In the genomic region with DNA sequence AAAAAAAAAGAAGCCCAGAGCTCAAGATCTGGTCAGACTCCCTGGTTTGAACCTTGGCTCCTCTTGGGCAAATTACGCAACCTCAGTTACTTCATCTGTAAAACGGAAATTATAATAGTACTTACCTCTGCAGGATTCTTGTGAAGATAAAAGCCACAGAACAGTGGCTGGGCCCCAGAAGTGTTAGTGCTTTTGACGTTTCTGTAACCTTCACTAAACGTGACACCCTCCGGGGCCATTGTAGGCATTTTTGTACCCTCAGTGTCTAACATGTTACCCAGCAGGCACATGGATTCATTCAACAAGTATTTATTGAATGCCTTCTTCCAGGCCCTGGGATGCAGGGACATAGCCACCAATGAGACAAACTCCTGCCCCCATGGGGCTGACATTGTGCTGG, we compare ENCODE assay signal across 11 cellular contexts. TPM values are rescaled to one million over a fixed set of nuclear protein-coding genes. Genes with fewer than 3 reads are reported as not detected.
DNase-seq lines count a peak whose midpoint lies in the region; ATAC-seq, FAIRE-seq and TF ChIP-seq lines count a peak whose summit lies in the region.
"Had no signal": no experiment of that assay in that cellular context is flagged by ENCODE, and none has a peak within 500 bp of the region (broad histone marks: within the 10 kb centered on the region; RNA-seq: fewer than 3 reads in every experiment).

No MANE protein-coding gene starts in this region.

- no peak overlapping the region for H2BK12ac ChIP-seq in trophoblast cell (ENCODE audit: low read length)

- H2AFZ ChIP-seq in HCT116 (ENCODE audit: low read depth, low read length, poor library complexity, severe bottlenecking) (no peak overlapping the region), trophoblast cell (ENCODE audit: insufficient read depth, low read length, poor library complexity) (no peak overlapping the region)

- no peak for TF ChIP-seq POLR2A in HCT116 (IDR thresholded peaks at IDR 0.05; ENCODE audit: borderline replicate concordance, extremely low read depth, insufficient read depth, insufficient read length)

- no peaks in the 10 kb centered on the region for H3K9me3 Mint-ChIP-seq in central memory CD8-positive, alpha-beta T cell

- ATAC-seq in HCT116 (no peak), GM18517 (IDR thresholded peaks at IDR 0.05; ENCODE audit: unreplicated experiment) (no peak), HG02840 (IDR thresholded peaks at IDR 0.05; ENCODE audit: low FRiP score, unreplicated experiment) (no peak)
- peak; percentile 82 for ATAC-seq in central memory CD8-positive, alpha-beta T cell (replicated peaks; ENCODE audit: extremely low read depth, poor library complexity, severe bottlenecking)

- BruUV-seq in HCT116 (replicated peaks; lab: Mats Ljungman, UMichigan) = no TSS peak

- no peak overlapping the region for H3K4me3 ChIP-seq in HCT116 (replicated peaks in 1 of 2; ENCODE audit: low read depth in 1 of 2, low read length in 2 of 2)
- no peak overlapping the region for H3K4me3 ChIP-seq in trophoblast cell (ENCODE audit: low read depth, low read length)
- H3K4me3 ChIP-seq: lung had no signal

- no peak overlapping the region for H3K14ac ChIP-seq in trophoblast cell (ENCODE audit: low read length)

- no peak overlapping the region for H4K91ac ChIP-seq in trophoblast cell (ENCODE audit: low read depth, low read length)

- no peak overlapping the region for H3K18ac ChIP-seq in trophoblast cell (ENCODE audit: low read length)

- H2AK5ac ChIP-seq in trophoblast cell (ENCODE audit: low read length) = no peak overlapping the region

- H3K79me1 ChIP-seq in trophoblast cell (ENCODE audit: low read length) = peaks cover 2% of the 10 kb centered on the region

- H3K23ac ChIP-seq in trophoblast cell (ENCODE audit: low read length) = no peak overlapping the region

- RAD21 ChIA-PET in HCT116 (lab: Charles Lee; ENCODE audit: low non-redundant PET in 1 of 2, low total read pairs in 2 of 2, uncharacterized antibody in 2 of 2, unreplicated experiment in 2 of 2) = no interaction called here

- H3K27me3 ChIP-seq in HCT116 (ENCODE audit: insufficient read depth, low read length) (no peaks in the 10 kb centered on the region), trophoblast cell (ENCODE audit: insufficient read depth, low read length) (no peaks in the 10 kb centered on the region)

- no peak overlapping the region for H3K27ac ChIP-seq in HCT116 (ENCODE audit: low read depth, low read length)
- H3K27ac ChIP-seq in trophoblast cell (ENCODE audit: low read depth, low read length) = no peak overlapping the region

- H3K27me3 Mint-ChIP-seq in central memory CD8-positive, alpha-beta T cell = no peaks in the 10 kb centered on the region

- no peaks in the 10 kb centered on the region for H4K20me1 ChIP-seq in HCT116 (ENCODE audit: insufficient read depth)

- peaks cover 75% of the 10 kb centered on the region for H3K4me1 Mint-ChIP-seq in central memory CD8-positive, alpha-beta T cell

- H3K36me3 ChIP-seq in HCT116 (ENCODE audit: control insufficient read depth in 1 of 2, insufficient read depth in 2 of 2, low read length in 2 of 2) (no peaks in the 10 kb centered on the region), trophoblast cell (ENCODE audit: control insufficient read depth in 1 of 2, insufficient read depth in 2 of 2, low read length in 2 of 2) (no peaks in the 10 kb centered on the region)

- H2BK120ac ChIP-seq in trophoblast cell (ENCODE audit: insufficient read depth, low read length, poor library complexity) = no peak overlapping the region

- no peak overlapping the region for H2BK5ac ChIP-seq in trophoblast cell (ENCODE audit: low read depth, low read length, poor library complexity)

- TF ChIP-seq CTCF in HCT116 (IDR thresholded peaks at IDR 0.05 in 2 of 3, conservative IDR thresholded peaks at IDR 0.05 in 1 of 3; ENCODE audit: borderline replicate concordance in 1 of 3, insufficient read depth in 1 of 3, low read depth in 2 of 3, low read length in 2 of 3) = no peak
- TF ChIP-seq CTCF in D721Med (IDR thresholded peaks at IDR 0.05; ENCODE audit: insufficient read depth, missing control alignments) = no peak

- H3K4ac ChIP-seq in trophoblast cell (ENCODE audit: low read depth, low read length) = no peak overlapping the region

- H3K36me3 Mint-ChIP-seq in central memory CD8-positive, alpha-beta T cell (ENCODE audit: insufficient read depth) = peaks cover 25% of the 10 kb centered on the region

- CTCF ChIA-PET in HCT116 (lab: Charles Lee) = no interaction called here

- H3K79me2 ChIP-seq in HCT116 (ENCODE audit: insufficient read depth, low read length) (peaks cover 3% of the 10 kb centered on the region; the same call in 1 of the 2 replicates), trophoblast cell (ENCODE audit: control insufficient read depth, insufficient read depth, low read length, poor library complexity) (no peaks in the 10 kb centered on the region)

- H3K9me3 ChIP-seq in HCT116 (ENCODE audit: control insufficient read depth in 1 of 2, insufficient read depth in 1 of 2, low read depth in 1 of 2, low read length in 2 of 2) (no peaks in the 10 kb centered on the region), trophoblast cell (ENCODE audit: insufficient read depth, low read depth, low read length) (no peaks in the 10 kb centered on the region)

- no peak for TF ChIP-seq RAD21 in HCT116 (IDR thresholded peaks at IDR 0.05; ENCODE audit: low read depth)

- H3K9ac ChIP-seq in HCT116 (ENCODE audit: low read length) (no peak overlapping the region), trophoblast cell (ENCODE audit: low read length) (no peak overlapping the region)

- H3K4me2 ChIP-seq in HCT116 (ENCODE audit: low read length) (no peak overlapping the region), trophoblast cell (ENCODE audit: low read length) (no peak overlapping the region)

- POLR2A ChIA-PET in HCT116 (lab: Charles Lee) = interaction anchor here (0.7 kb wide), 1 partner anchor 34 kb away, joined by 3 read pairs; no protein-coding TSS in a partner anchor

- no CpG with 5 or more reads among the region's 5 CpGs for WGBS in trophoblast cell (ENCODE audit: extremely low coverage, insufficient coverage, insufficient read length)

- peak overlapping the region; percentile 96 for H3K27ac Mint-ChIP-seq in central memory CD8-positive, alpha-beta T cell (ENCODE audit: low read depth)

- H3K4me3 Mint-ChIP-seq in central memory CD8-positive, alpha-beta T cell = peak overlapping the region; percentile 66

- FAIRE-seq in D721Med (lab: Jason Lieb, UNC) = no peak

- intact Hi-C loops in HCT116 (cut with micrococcal nuclease) = no loop called here

- H4K8ac ChIP-seq in trophoblast cell (ENCODE audit: low read depth, low read length) = no peak overlapping the region

- no peak overlapping the region for H4K12ac ChIP-seq in trophoblast cell (ENCODE audit: low read depth, low read length)

- DNase-seq in HCT116 (ENCODE audit: low read depth, low spot score) (no peak), trophoblast cell (peak; percentile 98 to 100), D721Med (ENCODE audit: insufficient read length, low spot score) (no peak), HCEC 1CT (no peak)
- peak; percentile 14 for DNase-seq in activated CD4-positive, CD25-positive, alpha-beta regulatory T cell treated with anti-CD3 and anti-CD28 coated beads, Interleukin-2, amount 50 U/mL, for 16 hours (ENCODE audit: low read depth, low spot score)
- DNase-seq in central memory CD8-positive, alpha-beta T cell (ENCODE audit: low spot score in 2 of 2) = peak; percentile 39 to 77
- DNase-seq: caudate nucleus, DMS79 treated with DMSO at 0.1 percent for 48 hours had no signal

- peaks cover 24 to 45% of the 10 kb centered on the region in 2 experiments for H3K4me1 ChIP-seq in HCT116 (ENCODE audit: control insufficient read depth in 1 of 2, insufficient read depth in 2 of 2, low read length in 2 of 2)
- peaks cover 11 to 19% of the 10 kb centered on the region in 2 experiments for H3K4me1 ChIP-seq in trophoblast cell (ENCODE audit: control insufficient read depth in 1 of 2, insufficient read depth in 2 of 2, low read length in 2 of 2)

- no peaks in the 10 kb centered on the region for H3K9me2 ChIP-seq in HCT116 (ENCODE audit: insufficient read depth)

TF ChIP-seq in HCT116, 20 proteins besides CTCF, POLR2A, EP300 and RAD21:
- TF ChIP-seq SRF (IDR thresholded peaks at IDR 0.05; ENCODE audit: low read depth) (no peak), ELF1 (IDR thresholded peaks at IDR 0.05; ENCODE audit: borderline replicate concordance, low read depth) (no peak), EGR1 (IDR thresholded peaks at IDR 0.05; ENCODE audit: low read depth) (no peak), ZBTB33 (IDR thresholded peaks at IDR 0.05; ENCODE audit: extremely low read depth, insufficient replicate concordance, low read length) (no peak), SIN3A (IDR thresholded peaks at IDR 0.05; ENCODE audit: low read depth) (no peak), CEBPB (IDR thresholded peaks at IDR 0.05; ENCODE audit: low read depth) (peak; percentile 64), ZFX (IDR thresholded peaks at IDR 0.05) (no peak), EZH2phosphoT487 (IDR thresholded peaks at IDR 0.05; ENCODE audit: borderline replicate concordance) (no peak), FOSL1 (IDR thresholded peaks at IDR 0.05; ENCODE audit: low read depth) (no peak), SP1 (IDR thresholded peaks at IDR 0.05; ENCODE audit: low read depth) (peak; percentile 12; the same call in 1 of the 2 replicates)

RNA-seq across cellular contexts. Expression of gene PITPNC1, which starts 58.0 kb away (rescaled TPM):
- total RNA-seq in HCT116 (2021; ENCODE audit: unreplicated experiment) = 41.9 TPM
- polyA plus RNA-seq in HCT116 (2012) = 41.1 and 57.8 TPM in 2 replicates
- 17.5 and 17.8 TPM in 2 replicates for polyA plus RNA-seq in trophoblast cell (2013)

Comparison
In these comparisons a context has a peak if more than half of its experiments do, and no peak if none do; other contexts are left out.
1. DNase-seq: peak in activated CD4-positive, CD25-positive, alpha-beta regulatory T cell treated with anti-CD3 and anti-CD28 coated beads, Interleukin-2, amount 50 U/mL, for 16 hours (single experiment), central memory CD8-positive, alpha-beta T cell (2 of 2) and trophoblast cell (2 of 2); none in HCT116 (single experiment), D721Med (single experiment) and HCEC 1CT (single experiment).